In genomic region chr2:258933-259332, GRCh38 we compare ENCODE assay signal across 37 cellular contexts. TPM values are rescaled to one million over a fixed set of nuclear protein-coding genes. Genes with fewer than 3 reads are reported as not detected.
"Had no signal": no experiment of that assay in that cellular context is flagged by ENCODE, and none has a peak within 500 bp of the region (broad histone marks: within the 10 kb centered on the region; RNA-seq: fewer than 3 reads in every experiment).

No MANE protein-coding gene starts in this region.

- ATAC-seq: activated CD8-positive, alpha-beta T cell treated with anti-CD3 and anti-CD28 coated beads for 36 hours; activated naive CD4-positive, alpha-beta T cell treated with anti-CD3 and anti-CD28 coated beads, Interleukin-2, amount 50 U/mL, for 72 hours; activated T-cell treated with anti-CD3 and anti-CD28 coated beads, Interleukin-2, amount 50 U/mL, for 4 hours; activated T-cell treated with anti-CD3 and anti-CD28 coated beads, Interleukin-2, amount 50 U/mL, for 72 hours; activated T-helper 17 cell treated with anti-CD3 and anti-CD28 coated beads, Interleukin-2, amount 50 U/mL, for 72 hours; body of pancreas had no signal

- H3K27ac Mint-ChIP-seq: activated B cell treated with CpG ODN at 0.5 μM for 24 hours; activated CD4-positive, alpha-beta memory T cell treated with anti-CD3 and anti-CD28 coated beads for 36 hours; activated CD8-positive, alpha-beta T cell treated with anti-CD3 and anti-CD28 coated beads for 36 hours; activated naive CD4-positive, alpha-beta T cell treated with anti-CD3 and anti-CD28 coated beads for 36 hours; activated naive CD4-positive, alpha-beta T cell treated with anti-CD3 and anti-CD28 coated beads, Interleukin-2, amount 50 U/mL, for 72 hours; activated naive CD8-positive, alpha-beta T cell treated with anti-CD3 and anti-CD28 coated beads for 36 hours; activated T-cell treated with anti-CD3 and anti-CD28 coated beads, Interleukin-2, amount 50 U/mL, for 72 hours; activated T-helper 1 cell treated with anti-CD3 and anti-CD28 coated beads, Interleukin-12 subunit alpha, Interleukin-12 subunit beta, Interleukin-2, Interleukin-4 antibody, amounts not matched to agents 30 ng/mL and 10 ng/mL and 1 ng/mL, durations not matched to agents 14 hours and 24 hours and 36 hours; activated T-helper 17 cell treated with anti-CD3 and anti-CD28 coated beads, Interleukin-2, amount 50 U/mL, for 72 hours; T-helper 1 cell treated with Interleukin-12 subunit alpha and Interleukin-12 subunit beta and Interleukin-4 antibody, amounts not matched to agents 30 μg/mL and 1 μg/mL, for 36 hours; T-helper 2 cell treated with Interferon-gamma antibody and Interleukin-4, amounts not matched to agents 5 μg/mL and 100 μg/mL, for 36 hours had no signal

- H3K27me3 ChIP-seq: adrenal gland, body of pancreas, brain microvascular endothelial cell, breast epithelium had no signal

- H3K9me3 ChIP-seq: body of pancreas had no signal

- H3K27ac ChIP-seq: adrenal gland, brain microvascular endothelial cell, breast epithelium, VCaP had no signal

- H3K4me3 ChIP-seq: adrenal gland, body of pancreas, breast epithelium had no signal

- H3K27me3 Mint-ChIP-seq: activated B cell treated with CpG ODN at 0.5 μM for 24 hours; activated CD4-positive, alpha-beta memory T cell treated with anti-CD3 and anti-CD28 coated beads for 36 hours; activated CD8-positive, alpha-beta T cell treated with anti-CD3 and anti-CD28 coated beads for 36 hours; activated naive CD8-positive, alpha-beta T cell treated with anti-CD3 and anti-CD28 coated beads for 36 hours; activated T-helper 17 cell treated with anti-CD3 and anti-CD28 coated beads, Interleukin-2, amount 50 U/mL, for 72 hours had no signal

- H3K36me3 ChIP-seq: adrenal gland, brain microvascular endothelial cell, breast epithelium had no signal

- H3K4me3 Mint-ChIP-seq: activated B cell treated with CpG ODN at 0.5 μM for 24 hours; activated CD4-positive, alpha-beta memory T cell treated with anti-CD3 and anti-CD28 coated beads for 36 hours; activated CD8-positive, alpha-beta T cell treated with anti-CD3 and anti-CD28 coated beads for 36 hours; activated naive CD4-positive, alpha-beta T cell treated with anti-CD3 and anti-CD28 coated beads for 36 hours; activated naive CD8-positive, alpha-beta T cell treated with anti-CD3 and anti-CD28 coated beads for 36 hours; activated T-cell treated with anti-CD3 and anti-CD28 coated beads, Interleukin-2, amount 50 U/mL, for 4 hours; activated T-cell treated with anti-CD3 and anti-CD28 coated beads, Interleukin-2, amount 50 U/mL, for 72 hours; activated T-helper 1 cell treated with anti-CD3 and anti-CD28 coated beads, Interleukin-12 subunit alpha, Interleukin-12 subunit beta, Interleukin-2, Interleukin-4 antibody, amounts not matched to agents 30 ng/mL and 10 ng/mL and 1 ng/mL, durations not matched to agents 14 hours and 24 hours and 36 hours; activated T-helper 17 cell treated with anti-CD3 and anti-CD28 coated beads, Interleukin-2, amount 50 U/mL, for 72 hours; T-helper 1 cell treated with Interleukin-12 subunit alpha and Interleukin-12 subunit beta and Interleukin-4 antibody, amounts not matched to agents 30 μg/mL and 1 μg/mL, for 36 hours; T-helper 2 cell treated with Interferon-gamma antibody and Interleukin-4, amounts not matched to agents 5 μg/mL and 100 μg/mL, for 36 hours had no signal

- DNase-seq: activated B cell treated with CpG ODN at 0.5 μM for 24 hours; activated CD4-positive, alpha-beta memory T cell treated with anti-CD3 and anti-CD28 coated beads for 36 hours; activated CD4-positive, alpha-beta T cell treated with anti-CD3 and anti-CD28 coated beads for 4 hours; activated CD4-positive, alpha-beta T cell treated with anti-CD3 and anti-CD28 coated beads, Interleukin-2, amount 50 U/mL, for 1 hour; activated CD4-positive, alpha-beta T cell treated with anti-CD3 and anti-CD28 coated beads, Interleukin-2, amount 50 U/mL, for 4 hours; activated CD4-positive, CD25-positive, alpha-beta regulatory T cell treated with anti-CD3 and anti-CD28 coated beads, Interleukin-2, amount 50 U/mL, for 72 hours; activated CD8-positive, alpha-beta memory T cell treated with anti-CD3 and anti-CD28 coated beads, Interleukin-2, amount 50 U/mL, for 4 hours; activated CD8-positive, alpha-beta T cell treated with anti-CD3 and anti-CD28 coated beads for 36 hours; activated effector memory CD4-positive, alpha-beta T cell treated with anti-CD3 and anti-CD28 coated beads, Interleukin-2, amount 50 U/mL, for 16 hours; activated gamma-delta T cell treated with Interleukin-2 at 50 U/mL for 16 hours; activated naive CD4-positive, alpha-beta T cell; activated naive CD4-positive, alpha-beta T cell treated with anti-CD3 and anti-CD28 coated beads for 36 hours; activated naive CD4-positive, alpha-beta T cell treated with anti-CD3 and anti-CD28 coated beads, Interleukin-2, amount 50 U/mL, for 16 hours; activated naive CD8-positive, alpha-beta T cell treated with anti-CD3 and anti-CD28 coated beads for 36 hours; activated T-cell treated with anti-CD3 and anti-CD28 coated beads for 4 hours; activated T-cell treated with anti-CD3 and anti-CD28 coated beads, Interleukin-2, amount 50 U/mL, for 1 hour; activated T-cell treated with anti-CD3 and anti-CD28 coated beads, Interleukin-2, amount 50 U/mL, for 4 hours; activated T-cell treated with anti-CD3 and anti-CD28 coated beads, Interleukin-2, amount 50 U/mL, for 72 hours; adrenal gland; amygdala; anterior cingulate cortex; body of pancreas; brain microvascular endothelial cell; central memory CD4-positive, alpha-beta T cell; T-helper 1 cell; T-helper 2 cell; T-helper 9 cell had no signal

- H3K4me1 Mint-ChIP-seq: activated T-helper 17 cell treated with anti-CD3 and anti-CD28 coated beads, Interleukin-2, amount 50 U/mL, for 72 hours had no signal

- H3K4me1 ChIP-seq: breast epithelium had no signal

- FAIRE-seq: astrocyte, TTC549 had no signal

RNA-seq across cellular contexts. Expression of gene ALKAL2, which starts 29.0 kb away (rescaled TPM):
- total RNA-seq: activated B cell treated with CpG ODN at 0.5 μM for 24 hours; activated CD4-positive, alpha-beta memory T cell treated with anti-CD3 and anti-CD28 coated beads for 36 hours; activated CD8-positive, alpha-beta memory T cell treated with anti-CD3 and anti-CD28 coated beads for 36 hours; activated CD8-positive, alpha-beta T cell treated with anti-CD3 and anti-CD28 coated beads for 36 hours; activated naive CD4-positive, alpha-beta T cell treated with anti-CD3 and anti-CD28 coated beads for 36 hours; activated naive CD8-positive, alpha-beta T cell treated with anti-CD3 and anti-CD28 coated beads for 36 hours; activated T-cell treated with anti-CD3 and anti-CD28 coated beads, Interleukin-2, amount 50 U/mL, for 4 hours; activated T-helper 17 cell treated with anti-CD3 and anti-CD28 coated beads, Interleukin-2, amount 50 U/mL, for 72 hours had no signal
